18 cellular contexts compared by ENCODE assay signal in the genomic region with DNA sequence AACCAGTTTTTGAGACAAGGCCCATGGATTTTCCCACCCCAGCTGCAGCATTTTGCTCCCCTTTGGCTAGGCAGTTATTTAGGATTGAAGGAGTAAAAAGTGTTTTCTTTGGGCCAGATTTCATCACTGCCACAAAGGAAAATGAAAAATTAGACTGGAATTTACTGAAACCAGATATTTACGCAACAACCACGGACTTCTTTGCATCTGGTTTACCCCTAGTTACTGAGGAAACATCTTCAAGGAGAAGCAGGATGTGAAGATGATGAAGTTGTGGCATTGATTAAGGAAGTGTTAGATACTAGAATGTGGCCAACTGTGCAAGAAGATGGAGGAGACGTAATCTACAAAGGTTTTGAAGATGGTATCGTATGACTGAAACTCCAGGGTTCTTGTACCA.
DNase-seq lines count a peak whose midpoint lies in the region; TF ChIP-seq lines count a peak whose summit lies in the region.
"Had no signal": no experiment of that assay in that cellular context is flagged by ENCODE, and none has a peak within 500 bp of the region (broad histone marks: within the 10 kb centered on the region; RNA-seq: fewer than 3 reads in every experiment).

No MANE protein-coding gene starts in this region.

- no peaks in the 10 kb centered on the region for H3K27me3 ChIP-seq in vagina

- H3K4me1 ChIP-seq in vagina: no peaks in the 10 kb centered on the region
- H3K4me1 ChIP-seq: gastroesophageal sphincter had no signal

- no peak for TF ChIP-seq POLR2A in vagina (IDR thresholded peaks at IDR 0.05)

- no peak overlapping the region for H3K27ac Mint-ChIP-seq in endothelial cell (ENCODE audit: unreplicated experiment)
- H3K27ac Mint-ChIP-seq: CD4-positive, alpha-beta memory T cell; natural killer cell; stimulated activated naive CD8-positive, alpha-beta T cell treated with anti-CD3 and anti-CD28 coated beads, Interleukin-15, Interleukin-2, amounts not matched to agents 100 ng/mL and 50 ng/mL, for 24 hours had no signal

- H3K27me3 Mint-ChIP-seq in endothelial cell (ENCODE audit: unreplicated experiment): no peaks in the 10 kb centered on the region

- in situ Hi-C loops in astrocyte of the cerebellum (cut with HindIII; ENCODE audit: low sequenced_read_pairs): no loop called here

- no peaks in the 10 kb centered on the region for H3K36me3 Mint-ChIP-seq in endothelial cell (ENCODE audit: low read depth, unreplicated experiment)
- H3K36me3 Mint-ChIP-seq: CD4-positive, alpha-beta memory T cell; natural killer cell had no signal

- no peaks in the 10 kb centered on the region for H3K36me3 ChIP-seq in vagina
- H3K36me3 ChIP-seq: gastroesophageal sphincter had no signal

- TF ChIP-seq CTCF in astrocyte of the cerebellum (IDR thresholded peaks at IDR 0.05; ENCODE audit: low read depth, low read length, missing control alignments) (no peak), vagina (IDR thresholded peaks at IDR 0.05) (no peak), endothelial cell (IDR thresholded peaks at IDR 0.05; ENCODE audit: unreplicated experiment) (no peak)

- H3K9me3 Mint-ChIP-seq in endothelial cell (ENCODE audit: unreplicated experiment): no peaks in the 10 kb centered on the region
- H3K9me3 Mint-ChIP-seq: stimulated activated naive CD8-positive, alpha-beta T cell treated with anti-CD3 and anti-CD28 coated beads, Interleukin-15, Interleukin-2, amounts not matched to agents 100 ng/mL and 50 ng/mL, for 24 hours had no signal

- DNase-seq in AML-193 (lab: John Stamatoyannopoulos, UW): peak; percentile 50 to 52
- DNase-seq in LHCN-M2 (ENCODE audit: low read depth): peak; percentile 61
- peak; percentile 9 for DNase-seq in astrocyte of the cerebellum (ENCODE audit: low read depth)
- DNase-seq in iris pigment epithelial cell (ENCODE audit: low read depth): peak; percentile 79
- no peak for DNase-seq in NCI-H524 treated with DMSO at 0.1 percent for 48 hours (lab: John Stamatoyannopoulos, UW)
- no peak for DNase-seq in vagina (ENCODE audit: extremely low spot score in 2 of 2)
- no peak for DNase-seq in middle frontal gyrus (ENCODE audit: extremely low spot score, low spot score)
- DNase-seq in endothelial cell (ENCODE audit: low spot score): no peak
- DNase-seq: CD4-positive, alpha-beta memory T cell; DND-41; effector CD4-positive, alpha-beta T cell; MM.1S; natural killer cell; NCI-H774; T-helper 2 cell had no signal

- H3K4me3 ChIP-seq in astrocyte of the cerebellum (ENCODE audit: low read depth, low read length): no peak overlapping the region
- H3K4me3 ChIP-seq in vagina: no peak overlapping the region
- H3K4me3 ChIP-seq: gastroesophageal sphincter had no signal

- no peak overlapping the region for H3K27ac ChIP-seq in vagina
- H3K27ac ChIP-seq: gastroesophageal sphincter, RWPE1 had no signal

- H3K4me1 Mint-ChIP-seq in endothelial cell (ENCODE audit: unreplicated experiment): no peaks in the 10 kb centered on the region
- H3K4me1 Mint-ChIP-seq: CD4-positive, alpha-beta memory T cell; natural killer cell had no signal

- H3K9me3 ChIP-seq in vagina: no peaks in the 10 kb centered on the region

- intact Hi-C loops in vagina (cut with DNase I): no loop called here

- H3K4me3 Mint-ChIP-seq in endothelial cell (ENCODE audit: unreplicated experiment): no peak overlapping the region
- H3K4me3 Mint-ChIP-seq: CD4-positive, alpha-beta memory T cell; natural killer cell; stimulated activated naive CD8-positive, alpha-beta T cell treated with anti-CD3 and anti-CD28 coated beads, Interleukin-15, Interleukin-2, amounts not matched to agents 100 ng/mL and 50 ng/mL, for 24 hours had no signal

Comparison
In these comparisons a context has a peak if more than half of its experiments do, and no peak if none do; other contexts are left out.
1. DNase-seq: peak in AML-193 (2 of 2), LHCN-M2 (single experiment), astrocyte of the cerebellum (single experiment) and iris pigment epithelial cell (single experiment); none in NCI-H524 treated with DMSO at 0.1 percent for 48 hours (single experiment), vagina (0 of 2), middle frontal gyrus (single experiment) and endothelial cell (single experiment).